Comparison of ENCODE assay signal across 22 cellular contexts in genomic region chr13:20671789-20672188, GRCh38.
"Had no signal": no experiment of that assay in that cellular context is flagged by ENCODE, and none has a peak within 500 bp of the region (broad histone marks: within the 10 kb centered on the region; RNA-seq: fewer than 3 reads in every experiment).

No MANE protein-coding gene starts in this region.

- DNase-seq: cerebellar nuclear complex; effector CD8-positive, alpha-beta T cell; endodermal cell; foreskin keratinocyte; immature natural killer cell; islet precursor cell; kidney glomerular epithelial cell; left ventricle myocardium superior; lower lobe of right lung; naive thymus-derived CD4-positive, alpha-beta T cell; ovary; sigmoid colon; stimulated activated CD4-positive, alpha-beta T cell treated with anti-CD3 and anti-CD28 coated beads, Interleukin-2, amount 100 ng/mL, for 24 hours; stimulated activated CD4-positive, alpha-beta T cell treated with anti-CD3 and anti-CD28 coated beads, Interleukin-4, amount 100 ng/mL, for 24 hours; stimulated activated naive CD4-positive, alpha-beta T cell treated with Interleukin-2 at 50 U/mL for 16 hours; stomach; testis; tibial artery had no signal

- H3K9me3 ChIP-seq: esophagus muscularis mucosa, lower lobe of right lung, ovary, sigmoid colon, stomach, testis, tibial artery had no signal

- FAIRE-seq: colon had no signal

- H3K4me3 ChIP-seq: esophagus muscularis mucosa, lower lobe of right lung, neural progenitor cell, ovary, sigmoid colon, stomach, testis, tibial artery had no signal

- H3K36me3 ChIP-seq: neural progenitor cell, ovary had no signal

- H3K27me3 ChIP-seq: esophagus muscularis mucosa, foreskin keratinocyte, neural progenitor cell, ovary, sigmoid colon, stomach, testis, tibial artery had no signal

- H3K4me1 ChIP-seq: esophagus muscularis mucosa, foreskin keratinocyte, lower lobe of right lung, sigmoid colon, stomach, testis, tibial artery had no signal

- H3K27ac ChIP-seq: esophagus muscularis mucosa, foreskin keratinocyte, lower lobe of right lung, neural progenitor cell, ovary, sigmoid colon, stomach, testis, tibial artery had no signal

- ATAC-seq: foreskin keratinocyte; left ventricle myocardium superior; naive thymus-derived CD4-positive, alpha-beta T cell; stimulated activated effector memory CD8-positive, alpha-beta T cell treated with anti-CD3 and anti-CD28 coated beads, Interleukin-12 subunit alpha, Interleukin-12 subunit beta, amount 100 ng/mL, for 72 hours had no signal
